In the genomic region with DNA sequence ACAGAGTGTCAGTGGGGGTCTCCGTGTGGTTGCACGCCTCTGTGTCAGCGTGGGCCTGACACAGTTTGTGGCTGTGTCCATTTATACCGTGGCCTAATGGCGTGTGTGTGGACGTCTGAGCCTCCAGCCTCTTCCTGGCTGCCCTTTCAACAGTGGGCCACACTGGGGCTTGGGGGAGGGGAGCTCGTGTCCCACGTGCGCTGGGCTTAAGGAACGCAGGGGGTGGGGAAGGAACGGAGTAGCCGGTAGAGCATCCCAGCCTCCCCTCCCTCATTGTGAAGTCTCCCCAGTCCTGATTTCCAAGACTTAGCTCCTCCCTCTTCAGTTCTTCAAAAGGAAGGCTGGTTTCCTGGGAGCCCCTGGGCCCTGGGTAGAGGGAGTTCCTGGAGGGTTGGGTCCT, we compare ENCODE assay signal across 1 cellular context.
A peak's percentile ranks its signal among the peaks of the same experiment; 100 is the strongest.
TF ChIP-seq lines count a peak whose summit lies in the region.

No MANE protein-coding gene starts in this region.

TF ChIP-seq in H1, 55 proteins besides CTCF, POLR2A, EP300 and RAD21:
- no peak for TF ChIP-seq CTBP2 (IDR thresholded peaks at IDR 0.05; ENCODE audit: borderline replicate concordance, insufficient read depth, insufficient read length, low read length)
- TF ChIP-seq JUND (IDR thresholded peaks at IDR 0.05; ENCODE audit: low read length) = no peak
- no peak for TF ChIP-seq POU5F1 (IDR thresholded peaks at IDR 0.05; ENCODE audit: low read depth, low read length)
- no peak for TF ChIP-seq CHD1 (IDR thresholded peaks at IDR 0.05; ENCODE audit: low read depth, low read length)
- no peak for TF ChIP-seq SUZ12 (IDR thresholded peaks at IDR 0.05; ENCODE audit: low read length)
- TF ChIP-seq HDAC2 (IDR thresholded peaks at IDR 0.05; ENCODE audit: borderline replicate concordance in 1 of 2, low read depth in 2 of 2, low read length in 2 of 2) = 0 out of 4 replicates have a peak, but pooled peaks have one; percentile 16 to 43
- TF ChIP-seq CREB1 (IDR thresholded peaks at IDR 0.05) = no peak
- TF ChIP-seq, protein P1, sequence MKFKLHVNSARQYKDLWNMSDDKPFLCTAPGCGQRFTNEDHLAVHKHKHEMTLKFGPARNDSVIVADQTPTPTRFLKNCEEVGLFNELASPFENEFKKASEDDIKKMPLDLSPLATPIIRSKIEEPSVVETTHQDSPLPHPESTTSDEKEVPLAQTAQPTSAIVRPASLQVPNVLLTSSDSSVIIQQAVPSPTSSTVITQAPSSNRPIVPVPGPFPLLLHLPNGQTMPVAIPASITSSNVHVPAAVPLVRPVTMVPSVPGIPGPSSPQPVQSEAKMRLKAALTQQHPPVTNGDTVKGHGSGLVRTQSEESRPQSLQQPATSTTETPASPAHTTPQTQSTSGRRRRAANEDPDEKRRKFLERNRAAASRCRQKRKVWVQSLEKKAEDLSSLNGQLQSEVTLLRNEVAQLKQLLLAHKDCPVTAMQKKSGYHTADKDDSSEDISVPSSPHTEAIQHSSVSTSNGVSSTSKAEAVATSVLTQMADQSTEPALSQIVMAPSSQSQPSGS (IDR thresholded peaks at IDR 0.05; ENCODE audit: low read length) = no peak
- TF ChIP-seq BRCA1 (IDR thresholded peaks at IDR 0.05; ENCODE audit: low read depth, low read length) = no peak
- peak; percentile 27; the same call in 1 of the 2 replicates for TF ChIP-seq SP1 (IDR thresholded peaks at IDR 0.05; ENCODE audit: low read depth, low read length)
- TF ChIP-seq SIRT6 (IDR thresholded peaks at IDR 0.05; ENCODE audit: low read length) = no peak
- TF ChIP-seq MAFK (IDR thresholded peaks at IDR 0.05; ENCODE audit: low read depth, low read length) = no peak
- no peak for TF ChIP-seq RFX5 (IDR thresholded peaks at IDR 0.05; ENCODE audit: borderline replicate concordance, low read depth, low read length)
- TF ChIP-seq SIN3A (conservative IDR thresholded peaks at IDR 0.05 in 1 of 2, IDR thresholded peaks at IDR 0.05 in 1 of 2; ENCODE audit: low read depth in 1 of 2, low read length in 2 of 2) = 0 out of 4 replicates have a peak, but pooled peaks of 1 of the 2 experiments have one; percentile 51
- TF ChIP-seq SRF (IDR thresholded peaks at IDR 0.05; ENCODE audit: low read depth, low read length) = no peak
- TF ChIP-seq, protein P2, sequence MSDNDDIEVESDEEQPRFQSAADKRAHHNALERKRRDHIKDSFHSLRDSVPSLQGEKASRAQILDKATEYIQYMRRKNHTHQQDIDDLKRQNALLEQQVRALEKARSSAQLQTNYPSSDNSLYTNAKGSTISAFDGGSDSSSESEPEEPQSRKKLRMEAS (IDR thresholded peaks at IDR 0.05) = peak; percentile 95
- no peak for TF ChIP-seq SIX5 (IDR thresholded peaks at IDR 0.05; ENCODE audit: low read depth, low read length)
- TF ChIP-seq PHF8 (conservative IDR thresholded peaks at IDR 0.05; ENCODE audit: low read depth, low read length) = no peak
- TF ChIP-seq, protein P3, sequence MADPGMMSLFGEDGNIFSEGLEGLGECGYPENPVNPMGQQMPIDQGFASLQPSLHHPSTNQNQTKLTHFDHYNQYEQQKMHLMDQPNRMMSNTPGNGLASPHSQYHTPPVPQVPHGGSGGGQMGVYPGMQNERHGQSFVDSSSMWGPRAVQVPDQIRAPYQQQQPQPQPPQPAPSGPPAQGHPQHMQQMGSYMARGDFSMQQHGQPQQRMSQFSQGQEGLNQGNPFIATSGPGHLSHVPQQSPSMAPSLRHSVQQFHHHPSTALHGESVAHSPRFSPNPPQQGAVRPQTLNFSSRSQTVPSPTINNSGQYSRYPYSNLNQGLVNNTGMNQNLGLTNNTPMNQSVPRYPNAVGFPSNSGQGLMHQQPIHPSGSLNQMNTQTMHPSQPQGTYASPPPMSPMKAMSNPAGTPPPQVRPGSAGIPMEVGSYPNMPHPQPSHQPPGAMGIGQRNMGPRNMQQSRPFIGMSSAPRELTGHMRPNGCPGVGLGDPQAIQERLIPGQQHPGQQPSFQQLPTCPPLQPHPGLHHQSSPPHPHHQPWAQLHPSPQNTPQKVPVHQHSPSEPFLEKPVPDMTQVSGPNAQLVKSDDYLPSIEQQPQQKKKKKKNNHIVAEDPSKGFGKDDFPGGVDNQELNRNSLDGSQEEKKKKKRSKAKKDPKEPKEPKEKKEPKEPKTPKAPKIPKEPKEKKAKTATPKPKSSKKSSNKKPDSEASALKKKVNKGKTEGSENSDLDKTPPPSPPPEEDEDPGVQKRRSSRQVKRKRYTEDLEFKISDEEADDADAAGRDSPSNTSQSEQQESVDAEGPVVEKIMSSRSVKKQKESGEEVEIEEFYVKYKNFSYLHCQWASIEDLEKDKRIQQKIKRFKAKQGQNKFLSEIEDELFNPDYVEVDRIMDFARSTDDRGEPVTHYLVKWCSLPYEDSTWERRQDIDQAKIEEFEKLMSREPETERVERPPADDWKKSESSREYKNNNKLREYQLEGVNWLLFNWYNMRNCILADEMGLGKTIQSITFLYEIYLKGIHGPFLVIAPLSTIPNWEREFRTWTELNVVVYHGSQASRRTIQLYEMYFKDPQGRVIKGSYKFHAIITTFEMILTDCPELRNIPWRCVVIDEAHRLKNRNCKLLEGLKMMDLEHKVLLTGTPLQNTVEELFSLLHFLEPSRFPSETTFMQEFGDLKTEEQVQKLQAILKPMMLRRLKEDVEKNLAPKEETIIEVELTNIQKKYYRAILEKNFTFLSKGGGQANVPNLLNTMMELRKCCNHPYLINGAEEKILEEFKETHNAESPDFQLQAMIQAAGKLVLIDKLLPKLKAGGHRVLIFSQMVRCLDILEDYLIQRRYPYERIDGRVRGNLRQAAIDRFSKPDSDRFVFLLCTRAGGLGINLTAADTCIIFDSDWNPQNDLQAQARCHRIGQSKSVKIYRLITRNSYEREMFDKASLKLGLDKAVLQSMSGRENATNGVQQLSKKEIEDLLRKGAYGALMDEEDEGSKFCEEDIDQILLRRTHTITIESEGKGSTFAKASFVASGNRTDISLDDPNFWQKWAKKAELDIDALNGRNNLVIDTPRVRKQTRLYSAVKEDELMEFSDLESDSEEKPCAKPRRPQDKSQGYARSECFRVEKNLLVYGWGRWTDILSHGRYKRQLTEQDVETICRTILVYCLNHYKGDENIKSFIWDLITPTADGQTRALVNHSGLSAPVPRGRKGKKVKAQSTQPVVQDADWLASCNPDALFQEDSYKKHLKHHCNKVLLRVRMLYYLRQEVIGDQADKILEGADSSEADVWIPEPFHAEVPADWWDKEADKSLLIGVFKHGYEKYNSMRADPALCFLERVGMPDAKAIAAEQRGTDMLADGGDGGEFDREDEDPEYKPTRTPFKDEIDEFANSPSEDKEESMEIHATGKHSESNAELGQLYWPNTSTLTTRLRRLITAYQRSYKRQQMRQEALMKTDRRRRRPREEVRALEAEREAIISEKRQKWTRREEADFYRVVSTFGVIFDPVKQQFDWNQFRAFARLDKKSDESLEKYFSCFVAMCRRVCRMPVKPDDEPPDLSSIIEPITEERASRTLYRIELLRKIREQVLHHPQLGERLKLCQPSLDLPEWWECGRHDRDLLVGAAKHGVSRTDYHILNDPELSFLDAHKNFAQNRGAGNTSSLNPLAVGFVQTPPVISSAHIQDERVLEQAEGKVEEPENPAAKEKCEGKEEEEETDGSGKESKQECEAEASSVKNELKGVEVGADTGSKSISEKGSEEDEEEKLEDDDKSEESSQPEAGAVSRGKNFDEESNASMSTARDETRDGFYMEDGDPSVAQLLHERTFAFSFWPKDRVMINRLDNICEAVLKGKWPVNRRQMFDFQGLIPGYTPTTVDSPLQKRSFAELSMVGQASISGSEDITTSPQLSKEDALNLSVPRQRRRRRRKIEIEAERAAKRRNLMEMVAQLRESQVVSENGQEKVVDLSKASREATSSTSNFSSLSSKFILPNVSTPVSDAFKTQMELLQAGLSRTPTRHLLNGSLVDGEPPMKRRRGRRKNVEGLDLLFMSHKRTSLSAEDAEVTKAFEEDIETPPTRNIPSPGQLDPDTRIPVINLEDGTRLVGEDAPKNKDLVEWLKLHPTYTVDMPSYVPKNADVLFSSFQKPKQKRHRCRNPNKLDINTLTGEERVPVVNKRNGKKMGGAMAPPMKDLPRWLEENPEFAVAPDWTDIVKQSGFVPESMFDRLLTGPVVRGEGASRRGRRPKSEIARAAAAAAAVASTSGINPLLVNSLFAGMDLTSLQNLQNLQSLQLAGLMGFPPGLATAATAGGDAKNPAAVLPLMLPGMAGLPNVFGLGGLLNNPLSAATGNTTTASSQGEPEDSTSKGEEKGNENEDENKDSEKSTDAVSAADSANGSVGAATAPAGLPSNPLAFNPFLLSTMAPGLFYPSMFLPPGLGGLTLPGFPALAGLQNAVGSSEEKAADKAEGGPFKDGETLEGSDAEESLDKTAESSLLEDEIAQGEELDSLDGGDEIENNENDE (IDR thresholded peaks at IDR 0.05; ENCODE audit: insufficient replicate concordance, low read length) = no peak
- no peak for TF ChIP-seq TAF1 (IDR thresholded peaks at IDR 0.05; ENCODE audit: low read depth, low read length)
- TF ChIP-seq, protein P4, sequence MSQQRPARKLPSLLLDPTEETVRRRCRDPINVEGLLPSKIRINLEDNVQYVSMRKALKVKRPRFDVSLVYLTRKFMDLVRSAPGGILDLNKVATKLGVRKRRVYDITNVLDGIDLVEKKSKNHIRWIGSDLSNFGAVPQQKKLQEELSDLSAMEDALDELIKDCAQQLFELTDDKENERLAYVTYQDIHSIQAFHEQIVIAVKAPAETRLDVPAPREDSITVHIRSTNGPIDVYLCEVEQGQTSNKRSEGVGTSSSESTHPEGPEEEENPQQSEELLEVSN (IDR thresholded peaks at IDR 0.05) = peak; percentile 40; the same call in 1 of the 2 replicates
- TF ChIP-seq GABPA (IDR thresholded peaks at IDR 0.05; ENCODE audit: borderline replicate concordance, insufficient read depth, low read length) = no peak
- TF ChIP-seq, protein P5, sequence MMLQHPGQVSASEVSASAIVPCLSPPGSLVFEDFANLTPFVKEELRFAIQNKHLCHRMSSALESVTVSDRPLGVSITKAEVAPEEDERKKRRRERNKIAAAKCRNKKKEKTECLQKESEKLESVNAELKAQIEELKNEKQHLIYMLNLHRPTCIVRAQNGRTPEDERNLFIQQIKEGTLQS (IDR thresholded peaks at IDR 0.05; ENCODE audit: insufficient read depth, low read depth, low read length) = no peak
- no peak for TF ChIP-seq RXRA (IDR thresholded peaks at IDR 0.05; ENCODE audit: insufficient read depth, low read depth, low read length)
- no peak for TF ChIP-seq TEAD4 (IDR thresholded peaks at IDR 0.05; ENCODE audit: low read depth, low read length)
- TF ChIP-seq ASH2L (IDR thresholded peaks at IDR 0.05; ENCODE audit: low read length) = peak; percentile 69
- TF ChIP-seq BCL11A (IDR thresholded peaks at IDR 0.05; ENCODE audit: low read depth in 2 of 2, low read length in 2 of 2) = no peak
- no peak for TF ChIP-seq POLR2AphosphoS5 (IDR thresholded peaks at IDR 0.05; ENCODE audit: low read depth, low read length)
- no peak for TF ChIP-seq YY1 (IDR thresholded peaks at IDR 0.05; ENCODE audit: low read depth, low read length)
- TF ChIP-seq EGR1 (IDR thresholded peaks at IDR 0.05; ENCODE audit: borderline replicate concordance, low read depth, low read length) = peak; percentile 57; the same call in 1 of the 2 replicates
- 0 out of 2 replicates have a peak, but pooled peaks have one; percentile 26 for TF ChIP-seq TBP (IDR thresholded peaks at IDR 0.05; ENCODE audit: low read depth, low read length)
- no peak for TF ChIP-seq SAP30 (IDR thresholded peaks at IDR 0.05; ENCODE audit: insufficient read depth, insufficient replicate concordance, low read length)
- no peak for TF ChIP-seq TCF12 (IDR thresholded peaks at IDR 0.05; ENCODE audit: low read depth, low read length)
- TF ChIP-seq SP4 (IDR thresholded peaks at IDR 0.05; ENCODE audit: low read length) = no peak
- TF ChIP-seq CBX8 (IDR thresholded peaks at IDR 0.05; ENCODE audit: borderline replicate concordance, low read depth, low read length) = no peak
- 0 out of 2 replicates have a peak, but pooled peaks have one; percentile 35 for TF ChIP-seq RBBP5 (IDR thresholded peaks at IDR 0.05; ENCODE audit: borderline replicate concordance, low read depth, low read length)
- TF ChIP-seq KDM1A (IDR thresholded peaks at IDR 0.05; ENCODE audit: borderline replicate concordance, low read length) = peak; percentile 87
- TF ChIP-seq ZNF274 (IDR thresholded peaks at IDR 0.05; ENCODE audit: borderline replicate concordance, extremely low read depth, low read length) = no peak
- TF ChIP-seq, protein P6, sequence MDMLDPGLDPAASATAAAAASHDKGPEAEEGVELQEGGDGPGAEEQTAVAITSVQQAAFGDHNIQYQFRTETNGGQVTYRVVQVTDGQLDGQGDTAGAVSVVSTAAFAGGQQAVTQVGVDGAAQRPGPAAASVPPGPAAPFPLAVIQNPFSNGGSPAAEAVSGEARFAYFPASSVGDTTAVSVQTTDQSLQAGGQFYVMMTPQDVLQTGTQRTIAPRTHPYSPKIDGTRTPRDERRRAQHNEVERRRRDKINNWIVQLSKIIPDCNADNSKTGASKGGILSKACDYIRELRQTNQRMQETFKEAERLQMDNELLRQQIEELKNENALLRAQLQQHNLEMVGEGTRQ (IDR thresholded peaks at IDR 0.05; ENCODE audit: low read length) = peak; percentile 48
